ENCODE assay signal across 18 cellular contexts in the genomic region with DNA sequence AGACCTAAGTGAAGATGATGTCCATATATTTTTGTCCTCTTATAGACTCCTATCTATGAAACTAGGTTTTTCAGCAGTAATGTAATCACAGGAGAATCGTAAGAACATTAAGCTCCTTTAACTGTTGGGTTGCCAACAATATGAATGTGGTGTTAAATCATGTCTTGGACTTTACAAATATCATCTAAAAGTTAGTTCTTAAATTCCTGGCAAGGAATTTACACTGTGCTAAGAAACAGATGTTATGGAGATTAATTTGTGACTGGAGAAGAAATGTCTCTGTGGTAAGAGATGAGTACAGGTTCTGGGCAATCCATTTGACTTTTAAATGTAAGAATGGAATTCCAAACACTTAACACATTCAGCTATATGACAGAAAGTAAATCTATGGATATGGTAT. TPM values are rescaled to one million over a fixed set of nuclear protein-coding genes. Genes with fewer than 3 reads are reported as not detected.
DNase-seq lines count a peak whose midpoint lies in the region; ATAC-seq, FAIRE-seq and TF ChIP-seq lines count a peak whose summit lies in the region.
"Had no signal": no experiment of that assay in that cellular context is flagged by ENCODE, and none has a peak within 500 bp of the region (broad histone marks: within the 10 kb centered on the region; RNA-seq: fewer than 3 reads in every experiment).

No MANE protein-coding gene starts in this region.

- H3K4me3 ChIP-seq in fibroblast of the aortic adventitia (ENCODE audit: low read depth, low read length) (no peak overlapping the region), small intestine (ENCODE audit: low read depth in 1 of 2, low read length in 2 of 2) (no peak overlapping the region), osteoblast (ENCODE audit: insufficient read depth, low read length) (no peak overlapping the region)
- H3K4me3 ChIP-seq: K562 had no signal

- H3K4me1 Mint-ChIP-seq in natural killer cell = no peaks in the 10 kb centered on the region

- H3K9me3 ChIP-seq in small intestine (ENCODE audit: control insufficient read depth, low read depth) = no peaks in the 10 kb centered on the region
- no peaks in the 10 kb centered on the region for H3K9me3 ChIP-seq in osteoblast (ENCODE audit: low read depth, low read length)

- intact Hi-C loops in natural killer cell (cut with micrococcal nuclease) = no loop called here

- 37 to 58% (median 40%) methylated on average over 1 of the region's 1 CpG for WGBS in small intestine, 3 donors

- DNase-seq in GM03348 (ENCODE audit: low spot score) (peak; percentile 11), amniotic epithelial cell (ENCODE audit: low read depth) (peak; percentile 55), fibroblast of the aortic adventitia (ENCODE audit: low read depth) (peak; percentile 25), small intestine (no peak), natural killer cell (no peak), osteoblast (ENCODE audit: insufficient read length, low spot score, missing footprints) (no peak)
- DNase-seq: ACHN; C1 segment of cervical spinal cord; Calu3; CD4-positive, alpha-beta T cell; DMS 273 treated with DMSO at 0.1 percent for 48 hours; GOT3; H9 had no signal

- H4K20me1 ChIP-seq in osteoblast (ENCODE audit: insufficient read depth, low read length) = no peaks in the 10 kb centered on the region

- H3K79me2 ChIP-seq in osteoblast (ENCODE audit: insufficient read depth, low read length) = no peaks in the 10 kb centered on the region

- ATAC-seq in GM21825 (IDR thresholded peaks at IDR 0.05; ENCODE audit: unreplicated experiment) (no peak), natural killer cell (no peak)
- ATAC-seq: K562 had no signal

- H3K27ac ChIP-seq in small intestine (ENCODE audit: low read depth in 1 of 2, low read length in 1 of 2) = no peak overlapping the region
- H3K27ac ChIP-seq in osteoblast (ENCODE audit: low read depth, low read length) = no peak overlapping the region

- H3K4me3 Mint-ChIP-seq in natural killer cell = no peak overlapping the region
- H3K4me3 Mint-ChIP-seq: B cell; CD4-positive, alpha-beta T cell; H9 had no signal

- H3K27me3 ChIP-seq in small intestine (ENCODE audit: control insufficient read depth in 2 of 2, insufficient read depth in 2 of 2, low read length in 2 of 2) (no peaks in the 10 kb centered on the region), osteoblast (ENCODE audit: insufficient read depth, low read length) (no peaks in the 10 kb centered on the region)

- H3K27me3 Mint-ChIP-seq in natural killer cell (ENCODE audit: low read depth in 2 of 2) = no peaks in the 10 kb centered on the region
- H3K27me3 Mint-ChIP-seq: B cell; CD4-positive, alpha-beta T cell had no signal

- no peak overlapping the region for H3K27ac Mint-ChIP-seq in natural killer cell
- H3K27ac Mint-ChIP-seq: B cell; CD4-positive, alpha-beta T cell had no signal

- no peaks in the 10 kb centered on the region for H3K36me3 ChIP-seq in small intestine (ENCODE audit: control insufficient read depth in 2 of 2, insufficient read depth in 2 of 2, low read length in 2 of 2)
- no peaks in the 10 kb centered on the region for H3K36me3 ChIP-seq in osteoblast (ENCODE audit: insufficient read depth, low read length)

- no peaks in the 10 kb centered on the region for H3K4me1 ChIP-seq in small intestine (ENCODE audit: control insufficient read depth in 2 of 2, insufficient read depth in 1 of 2, low read depth in 1 of 2, low read length in 1 of 2)
- H3K4me1 ChIP-seq in osteoblast (ENCODE audit: insufficient read depth, low read length) = peaks cover 5% of the 10 kb centered on the region

- peak; percentile 94 for FAIRE-seq in small intestine (lab: Jason Lieb, UNC)
- FAIRE-seq: GM12892, K562 had no signal

- no peaks in the 10 kb centered on the region for H3K36me3 Mint-ChIP-seq in natural killer cell

- H2AFZ ChIP-seq in osteoblast (ENCODE audit: low read length) = no peak overlapping the region

- no peak overlapping the region for H3K4me2 ChIP-seq in osteoblast (ENCODE audit: insufficient read depth, low read length)

- TF ChIP-seq CTCF in fibroblast of the aortic adventitia (IDR thresholded peaks at IDR 0.05; ENCODE audit: insufficient read depth, low read length) (no peak), natural killer cell (IDR thresholded peaks at IDR 0.05) (no peak), osteoblast (IDR thresholded peaks at IDR 0.05; ENCODE audit: extremely low read depth, low read depth, low read length) (no peak)

- H3K9me3 Mint-ChIP-seq in natural killer cell = peaks cover 0 to 2% of the 10 kb centered on the region in 2 donors
- H3K9me3 Mint-ChIP-seq: CD4-positive, alpha-beta T cell had no signal

RNA-seq across cellular contexts. Expression of a gene that starts 34.6 kb away (rescaled TPM):
- total RNA-seq in fibroblast of the aortic adventitia (ENCODE audit: low replicate concordance) (0.99 and 4.7 TPM in 2 replicates), natural killer cell (1 to 10 TPM; 1.8 to 2.2 (median 1.8) TPM), osteoblast (1.2 and 1.8 TPM in 2 replicates)
- under 1 TPM in 2 of 3 donors, not detected in 1; under 0.01 to 0.25 TPM for polyA plus RNA-seq in small intestine
- total RNA-seq: A172, Calu3, K562 had no signal
- polyA plus RNA-seq: K562 had no signal

Comparison
In these comparisons a context has a peak if more than half of its experiments do, and no peak if none do; other contexts are left out.
1. DNase-seq: peak in GM03348 (single experiment), amniotic epithelial cell (single experiment) and fibroblast of the aortic adventitia (single experiment); none in small intestine (single experiment), natural killer cell (single experiment) and osteoblast (single experiment).